8 cellular contexts compared by ENCODE assay signal in genomic region chr5:174532453-174533126, GRCh38.
DNase-seq lines count a peak whose midpoint lies in the region; ATAC-seq and TF ChIP-seq lines count a peak whose summit lies in the region.

No MANE protein-coding gene starts in this region.

- intact Hi-C loops in testis (cut with DNase I; ENCODE audit: low total_unique reads), result no loop called here

- no peak for TF ChIP-seq POLR2A in testis (IDR thresholded peaks at IDR 0.05)

- DNase-seq in A172 (ENCODE audit: low spot score) (peak; percentile 100), HCEC 1CT (peak; percentile 93), RWPE2 (ENCODE audit: low spot score) (peak; percentile 97), ecto neural progenitor cell (ENCODE audit: low spot score) (peak; percentile 87), lung microvascular endothelial cell (ENCODE audit: low read depth in 2 of 2) (peak; percentile 3 to 91), testis (peak; percentile 87), germinal center (ENCODE audit: low spot score) (no peak)

- H3K36me3 ChIP-seq in RWPE2 (ENCODE audit: low read depth) (no peaks in the 10 kb centered on the region), testis (ENCODE audit: low read depth, missing control alignments) (no peaks in the 10 kb centered on the region)

- 31 to 33% methylated on average over 12 to 14 of the region's 14 CpGs for WGBS in testis, 2 donors

- H3K9me3 ChIP-seq in RWPE2 (ENCODE audit: severe bottlenecking) (no peaks in the 10 kb centered on the region), testis (no peaks in the 10 kb centered on the region)

- ATAC-seq in RWPE2 (ENCODE audit: low read depth) (peak; percentile 74), GM21737 (IDR thresholded peaks at IDR 0.05; ENCODE audit: unreplicated experiment) (no peak)

- no peak for TF ChIP-seq CTCF in RWPE2 (IDR thresholded peaks at IDR 0.05; ENCODE audit: poor library complexity, severe bottlenecking)
- TF ChIP-seq CTCF in testis (IDR thresholded peaks at IDR 0.05), result no peak

- no peak overlapping the region for H3K4me3 ChIP-seq in RWPE2 (ENCODE audit: severe bottlenecking)
- no peak overlapping the region for H3K4me3 ChIP-seq in testis

- peaks cover 54% of the 10 kb centered on the region for H3K4me1 ChIP-seq in RWPE2 (ENCODE audit: insufficient read depth, poor library complexity, severe bottlenecking)
- no peaks in the 10 kb centered on the region for H3K4me1 ChIP-seq in testis

- H3K27ac ChIP-seq in RWPE2 (ENCODE audit: poor library complexity, severe bottlenecking), result peak overlapping the region; percentile 84
- H3K27ac ChIP-seq in testis, result no peak overlapping the region

- no peaks in the 10 kb centered on the region for H3K27me3 ChIP-seq in RWPE2 (ENCODE audit: insufficient read depth, poor library complexity, severe bottlenecking)
- H3K27me3 ChIP-seq in testis, result no peaks in the 10 kb centered on the region
